12 cellular contexts compared by ENCODE assay signal in the genomic region with DNA sequence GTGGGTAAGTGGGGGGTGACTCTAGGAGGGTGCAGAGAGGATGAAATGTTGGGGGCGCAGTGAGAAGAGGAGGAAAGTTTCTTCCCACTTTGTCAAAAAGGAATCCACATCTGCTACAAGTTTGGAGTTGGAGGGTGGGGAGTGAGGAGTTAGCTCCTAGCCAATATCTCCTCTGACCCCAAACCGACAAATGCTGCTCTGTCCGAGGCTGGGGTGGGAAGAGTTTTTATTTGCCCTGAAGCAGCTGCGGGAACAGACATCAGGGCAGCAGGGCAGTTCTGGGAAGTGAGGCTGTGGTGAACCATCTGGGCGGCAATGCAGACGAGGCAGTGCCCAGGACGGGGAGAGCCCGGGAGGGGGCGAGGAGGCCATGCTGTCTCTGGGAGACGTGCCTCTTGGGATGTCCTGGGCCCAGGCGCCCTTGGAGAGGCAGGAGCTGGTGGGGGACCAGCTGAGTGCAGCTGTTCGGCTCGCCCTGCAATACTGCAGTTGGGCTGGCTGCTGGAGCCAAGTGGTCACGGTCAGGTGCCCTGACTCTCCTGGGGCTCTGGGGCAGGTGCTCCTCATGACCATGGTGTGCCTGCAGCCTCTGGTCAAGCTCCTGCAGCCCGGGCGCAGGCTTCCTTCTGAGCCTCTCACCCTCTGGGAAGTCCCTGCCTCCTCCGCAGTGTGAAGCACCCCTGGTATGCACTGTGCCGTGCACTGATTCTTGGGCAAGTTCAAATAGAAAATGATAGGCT. TPM values are rescaled to one million over a fixed set of nuclear protein-coding genes. Genes with fewer than 3 reads are reported as not detected.
DNase-seq lines count a peak whose midpoint lies in the region; ATAC-seq, FAIRE-seq and TF ChIP-seq lines count a peak whose summit lies in the region.
"Had no signal": no experiment of that assay in that cellular context is flagged by ENCODE, and none has a peak within 500 bp of the region (broad histone marks: within the 10 kb centered on the region; RNA-seq: fewer than 3 reads in every experiment).

No MANE protein-coding gene starts in this region.

- H3K9ac ChIP-seq in adipocyte (ENCODE audit: low read length) (peak overlapping the region; percentile 45), kidney (ENCODE audit: low read length in 2 of 2) (peak overlapping the region in 1 of 2 donors; percentile 67)

- peak; percentile 73 for DNase-seq in H7
- no peak for DNase-seq in adipocyte (ENCODE audit: low read depth)
- DNase-seq in kidney = peak; percentile 91
- no peak for DNase-seq in spleen
- DNase-seq in dermis blood vessel endothelial cell = no peak
- DNase-seq in NCI-H524 treated with DMSO at 0.1 percent for 48 hours (lab: John Stamatoyannopoulos, UW) = no peak
- no peak for DNase-seq in activated T-helper 1 cell treated with anti-CD3 and anti-CD28 coated beads, Interleukin-12 subunit alpha, Interleukin-12 subunit beta, Interleukin-2, Interleukin-4 antibody, amounts not matched to agents 30 ng/mL and 10 ng/mL and 1 ng/mL, durations not matched to agents 14 hours and 24 hours and 36 hours (ENCODE audit: low spot score)
- DNase-seq: activated CD4-positive, alpha-beta T cell treated with anti-CD3 and anti-CD28 coated beads for 1 hour; stimulated activated CD4-positive, alpha-beta T cell treated with anti-CD3 and anti-CD28 coated beads, Interleukin-12 subunit alpha, Interleukin-12 subunit beta, amount 100 ng/mL, for 4 hours had no signal

- WGBS in spleen, 5 donors = 56 to 86% (median 77%) methylated on average over 13 to 18 of the region's 18 CpGs

- H3K4me3 ChIP-seq in H7 (ENCODE audit: insufficient read depth, low read depth, low read length) (no peak overlapping the region), adipocyte (ENCODE audit: low read length) (no peak overlapping the region), kidney (ENCODE audit: low read length in 2 of 2) (no peak overlapping the region), spleen (no peak overlapping the region)
- H3K4me3 ChIP-seq: adrenal gland, K562 had no signal

- peak overlapping the region; percentile 51 to 85 for H3K27ac ChIP-seq in kidney (ENCODE audit: low read depth in 2 of 2, low read length in 2 of 2)
- H3K27ac ChIP-seq in spleen = peak overlapping the region in 7 of 8 donors; percentile 36 to 65 (median 53)

- no peak for FAIRE-seq in kidney (lab: Jason Lieb, UNC)
- FAIRE-seq: K562 had no signal

- no peaks in the 10 kb centered on the region for H3K27me3 Mint-ChIP-seq in activated T-helper 1 cell treated with anti-CD3 and anti-CD28 coated beads, Interleukin-12 subunit alpha, Interleukin-12 subunit beta, Interleukin-2, Interleukin-4 antibody, amounts not matched to agents 30 ng/mL and 10 ng/mL and 1 ng/mL, durations not matched to agents 14 hours and 24 hours and 36 hours (ENCODE audit: insufficient read depth)

- H3K4me3 Mint-ChIP-seq in activated T-helper 1 cell treated with anti-CD3 and anti-CD28 coated beads, Interleukin-12 subunit alpha, Interleukin-12 subunit beta, Interleukin-2, Interleukin-4 antibody, amounts not matched to agents 30 ng/mL and 10 ng/mL and 1 ng/mL, durations not matched to agents 14 hours and 24 hours and 36 hours = no peak overlapping the region

- no peaks in the 10 kb centered on the region for H3K27me3 ChIP-seq in H7 (ENCODE audit: control insufficient read depth, insufficient read depth, low read length)
- no peaks in the 10 kb centered on the region for H3K27me3 ChIP-seq in adipocyte (replicated peaks; ENCODE audit: control insufficient read depth, insufficient read depth, low read length)
- H3K27me3 ChIP-seq in spleen (replicated peaks in 1 of 7) = peaks cover 0 to 44% (median 5%) of the 10 kb centered on the region in 7 donors
- H3K27me3 ChIP-seq: adrenal gland had no signal

- TF ChIP-seq POLR2A in spleen (IDR thresholded peaks at IDR 0.05) = no peak

- no peaks in the 10 kb centered on the region for H3K36me3 Mint-ChIP-seq in activated T-helper 1 cell treated with anti-CD3 and anti-CD28 coated beads, Interleukin-12 subunit alpha, Interleukin-12 subunit beta, Interleukin-2, Interleukin-4 antibody, amounts not matched to agents 30 ng/mL and 10 ng/mL and 1 ng/mL, durations not matched to agents 14 hours and 24 hours and 36 hours (ENCODE audit: low read depth)

- H3K36me3 ChIP-seq in H7 (replicated peaks; ENCODE audit: control insufficient read depth, insufficient read depth, low read length) (no peaks in the 10 kb centered on the region), adipocyte (ENCODE audit: control insufficient read depth, insufficient read depth, low read length, severe bottlenecking) (no peaks in the 10 kb centered on the region), kidney (ENCODE audit: control insufficient read depth in 1 of 2, insufficient read depth in 2 of 2, low read length in 2 of 2) (no peaks in the 10 kb centered on the region), spleen (no peaks in the 10 kb centered on the region)
- H3K36me3 ChIP-seq: adrenal gland had no signal

- H3K4me1 Mint-ChIP-seq in activated T-helper 1 cell treated with anti-CD3 and anti-CD28 coated beads, Interleukin-12 subunit alpha, Interleukin-12 subunit beta, Interleukin-2, Interleukin-4 antibody, amounts not matched to agents 30 ng/mL and 10 ng/mL and 1 ng/mL, durations not matched to agents 14 hours and 24 hours and 36 hours (ENCODE audit: low read depth) = peaks cover 24% of the 10 kb centered on the region

- TF ChIP-seq CTCF in kidney (IDR thresholded peaks at IDR 0.05; ENCODE audit: borderline replicate concordance, extremely low read depth, insufficient read depth) = no peak
- no peak for TF ChIP-seq CTCF in spleen (IDR thresholded peaks at IDR 0.05 in 8 of 11, conservative IDR thresholded peaks at IDR 0.05 in 3 of 11)

- no peak for ATAC-seq in HG03097 (IDR thresholded peaks at IDR 0.05; ENCODE audit: low FRiP score, unreplicated experiment)
- ATAC-seq: K562 had no signal

- intact Hi-C loops in kidney (cut with DNase I) = loop anchor here (5.0 kb wide), 1 partner anchor 51 kb away; no protein-coding TSS in a partner anchor
- intact Hi-C loops in spleen (cut with DNase I; ENCODE audit: low total_unique reads) = no loop called here
- intact Hi-C loops in activated T-helper 1 cell treated with anti-CD3 and anti-CD28 coated beads, Interleukin-12 subunit alpha, Interleukin-12 subunit beta, Interleukin-2, Interleukin-4 antibody, amounts not matched to agents 30 ng/mL and 10 ng/mL and 1 ng/mL, durations not matched to agents 14 hours and 24 hours and 36 hours (cut with micrococcal nuclease) = no loop called here

- no peak overlapping the region for H3K27ac Mint-ChIP-seq in activated T-helper 1 cell treated with anti-CD3 and anti-CD28 coated beads, Interleukin-12 subunit alpha, Interleukin-12 subunit beta, Interleukin-2, Interleukin-4 antibody, amounts not matched to agents 30 ng/mL and 10 ng/mL and 1 ng/mL, durations not matched to agents 14 hours and 24 hours and 36 hours

- H3K4me1 ChIP-seq in adipocyte (ENCODE audit: control insufficient read depth, insufficient read depth, low read length) (peaks cover 13% of the 10 kb centered on the region), kidney (ENCODE audit: control insufficient read depth in 1 of 2, insufficient read depth in 1 of 2, low read depth in 1 of 2, low read length in 2 of 2) (peaks cover 7 to 8% of the 10 kb centered on the region in 2 donors), spleen (peaks cover 1 to 33% (median 18%) of the 10 kb centered on the region in 6 donors)

- H3K9me3 Mint-ChIP-seq in activated T-helper 1 cell treated with anti-CD3 and anti-CD28 coated beads, Interleukin-12 subunit alpha, Interleukin-12 subunit beta, Interleukin-2, Interleukin-4 antibody, amounts not matched to agents 30 ng/mL and 10 ng/mL and 1 ng/mL, durations not matched to agents 14 hours and 24 hours and 36 hours = no peaks in the 10 kb centered on the region

- H3K9me3 ChIP-seq in adipocyte (ENCODE audit: control insufficient read depth, low read length) (no peaks in the 10 kb centered on the region), kidney (ENCODE audit: control insufficient read depth in 1 of 2, low read length in 2 of 2) (no peaks in the 10 kb centered on the region), spleen (no peaks in the 10 kb centered on the region)
- H3K9me3 ChIP-seq: adrenal gland had no signal

RNA-seq across cellular contexts. Expression of a gene that starts 6.4 kb away (rescaled TPM):
- 13.3 and 26.9 TPM in 2 replicates for total RNA-seq in H7 (2014; rRNA removed; shearing (Covaris generic))
- total RNA-seq in kidney (110 TPM), spleen (100 to 1,000 TPM in 4 of 7 donors, 10 to 100 TPM in 3; 21.4 to 164 (median 103) TPM), dermis blood vessel endothelial cell (46.4 and 130 TPM in 2 replicates)
- polyA plus RNA-seq in kidney (ENCODE audit: insufficient read depth, low read depth, low replicate concordance) (31.2 TPM), spleen (10 to 100 TPM; 10.7 to 22.2 (median 12.2) TPM)
- total RNA-seq in activated T-helper 1 cell treated with anti-CD3 and anti-CD28 coated beads, Interleukin-12 subunit alpha, Interleukin-12 subunit beta, Interleukin-2, Interleukin-4 antibody, amounts not matched to agents 30 ng/mL and 10 ng/mL and 1 ng/mL, durations not matched to agents 14 hours and 24 hours and 36 hours = 75.4 and 76.3 TPM in 2 replicates

RNA-seq across cellular contexts. Expression of a gene that starts 12.2 kb away (rescaled TPM):
- 63.7 and 71.8 TPM in 2 replicates for total RNA-seq in H7 (2014; rRNA removed; shearing (Covaris generic))
- total RNA-seq in kidney (65.4 TPM), spleen (100 to 1,000 TPM in 6 of 7 donors, 10 to 100 TPM in 1; 60.1 to 217 (median 112) TPM), dermis blood vessel endothelial cell (38.1 and 66.9 TPM in 2 replicates)
- polyA plus RNA-seq in kidney (ENCODE audit: insufficient read depth, low read depth, low replicate concordance) (15.6 TPM), spleen (10 to 100 TPM; 20.0 to 34.7 (median 20.5) TPM)
- 71.9 and 73.5 TPM in 2 replicates for total RNA-seq in activated T-helper 1 cell treated with anti-CD3 and anti-CD28 coated beads, Interleukin-12 subunit alpha, Interleukin-12 subunit beta, Interleukin-2, Interleukin-4 antibody, amounts not matched to agents 30 ng/mL and 10 ng/mL and 1 ng/mL, durations not matched to agents 14 hours and 24 hours and 36 hours

Comparison
In these comparisons a context has a peak if more than half of its experiments do, and no peak if none do; other contexts are left out.
1. DNase-seq: peak in H7 (single experiment) and kidney (single experiment); none in adipocyte (single experiment), spleen (single experiment), dermis blood vessel endothelial cell (single experiment), NCI-H524 treated with DMSO at 0.1 percent for 48 hours (single experiment) and activated T-helper 1 cell treated with anti-CD3 and anti-CD28 coated beads, Interleukin-12 subunit alpha, Interleukin-12 subunit beta, Interleukin-2, Interleukin-4 antibody, amounts not matched to agents 30 ng/mL and 10 ng/mL and 1 ng/mL, durations not matched to agents 14 hours and 24 hours and 36 hours (single experiment).